1 cellular context compared by ENCODE assay signal in genomic region chr2:207655000-207655399, GRCh38.
TF ChIP-seq lines count a peak whose summit lies in the region.

No MANE protein-coding gene starts in this region.

TF ChIP-seq in K562, 482 proteins besides CTCF, POLR2A, EP300 and RAD21:
- TF ChIP-seq BRCA1 (IDR thresholded peaks at IDR 0.05) (no peak), BRCA1 (CRISPR knock-in tag; IDR thresholded peaks at IDR 0.05) (no peak), ESRRB (CRISPR knock-in tag; IDR thresholded peaks at IDR 0.05; ENCODE audit: borderline replicate concordance) (no peak), PRDM10 (IDR thresholded peaks at IDR 0.05; ENCODE audit: partially characterized antibody) (peak; percentile 15)
